Comparison of ENCODE assay signal across 14 cellular contexts in the genomic region with DNA sequence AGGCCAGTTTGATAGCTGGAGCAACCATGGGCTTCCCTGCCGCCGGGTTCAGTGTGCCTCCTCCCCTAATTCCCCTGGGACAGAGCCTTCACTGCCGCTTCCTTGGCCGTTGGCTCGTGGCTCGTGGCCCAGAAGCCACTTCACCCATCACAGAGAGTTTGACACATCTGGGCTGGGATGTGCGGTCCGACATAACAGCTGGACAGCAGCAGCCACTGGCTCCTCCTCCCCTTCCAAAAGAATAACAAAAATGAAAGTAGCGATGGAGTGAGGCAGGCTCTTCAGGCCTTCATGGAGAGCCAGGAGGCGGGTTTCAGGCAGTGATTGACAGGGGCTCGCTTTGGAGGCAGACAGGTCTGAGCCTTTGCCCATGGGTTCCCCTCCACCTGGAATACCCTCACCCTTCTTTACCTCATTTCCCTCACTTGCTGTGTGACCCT. TPM values are rescaled to one million over a fixed set of nuclear protein-coding genes. Genes with fewer than 3 reads are reported as not detected.
DNase-seq lines count a peak whose midpoint lies in the region; ATAC-seq, FAIRE-seq and TF ChIP-seq lines count a peak whose summit lies in the region.
"Had no signal": no experiment of that assay in that cellular context is flagged by ENCODE, and none has a peak within 500 bp of the region (broad histone marks: within the 10 kb centered on the region; RNA-seq: fewer than 3 reads in every experiment).

No MANE protein-coding gene starts in this region.

- H3K36me3 ChIP-seq in astrocyte (ENCODE audit: insufficient read depth, low read length): peaks cover 5% of the 10 kb centered on the region
- no peaks in the 10 kb centered on the region for H3K36me3 ChIP-seq in right atrium auricular region

- H3K4me1 ChIP-seq in astrocyte (ENCODE audit: insufficient read depth, low read length): peaks cover 38% of the 10 kb centered on the region
- H3K4me1 ChIP-seq in right atrium auricular region: peaks cover 0 to 35% of the 10 kb centered on the region in 2 donors

- DNase-seq in DMS79 treated with DMSO at 0.1 percent for 48 hours (lab: John Stamatoyannopoulos, UW) (peak; percentile 49), astrocyte (ENCODE audit: low read depth) (no peak), right atrium auricular region (ENCODE audit: low spot score) (no peak), NCI-H2029 (lab: John Stamatoyannopoulos, UW) (no peak), 8988T (no peak)
- no peak for DNase-seq in activated naive CD4-positive, alpha-beta T cell treated with anti-CD3 and anti-CD28 coated beads, Interleukin-2, amount 10 ng/mL, durations not matched to agents 7 days and 5 days
- DNase-seq: hippocampal formation, KG1, NCI-H2081, T1000 had no signal

- CTCF ChIA-PET in activated naive CD4-positive, alpha-beta T cell treated with anti-CD3 and anti-CD28 coated beads, Interleukin-2, amount 10 ng/mL, durations not matched to agents 7 days and 5 days (lab: Charles Lee): interaction anchor here (2.2 kb wide), 1 partner anchor 10 kb away, joined by 7 read pairs; no protein-coding TSS in a partner anchor

- H3K4me3 Mint-ChIP-seq in astrocyte (ENCODE audit: unreplicated experiment): peak overlapping the region; percentile 40
- no peak overlapping the region for H3K4me3 Mint-ChIP-seq in activated naive CD4-positive, alpha-beta T cell treated with anti-CD3 and anti-CD28 coated beads, Interleukin-2, amount 10 ng/mL, durations not matched to agents 7 days and 5 days
- H3K4me3 Mint-ChIP-seq: activated naive CD8-positive, alpha-beta T cell had no signal

- no peaks in the 10 kb centered on the region for H3K27me3 Mint-ChIP-seq in astrocyte (ENCODE audit: low read depth, unreplicated experiment)
- peaks cover 70% of the 10 kb centered on the region for H3K27me3 Mint-ChIP-seq in activated naive CD4-positive, alpha-beta T cell treated with anti-CD3 and anti-CD28 coated beads, Interleukin-2, amount 10 ng/mL, durations not matched to agents 7 days and 5 days

- H3K27ac ChIP-seq in astrocyte (ENCODE audit: low read depth, low read length) (no peak overlapping the region), right atrium auricular region (peak overlapping the region; percentile 51 to 58), skin epidermis (peak overlapping the region in 12 of 21 experiments; percentile 3 to 71 (median 38))

- H3K36me3 Mint-ChIP-seq in astrocyte (ENCODE audit: low read depth, unreplicated experiment): peaks cover 40% of the 10 kb centered on the region
- H3K36me3 Mint-ChIP-seq in activated naive CD4-positive, alpha-beta T cell treated with anti-CD3 and anti-CD28 coated beads, Interleukin-2, amount 10 ng/mL, durations not matched to agents 7 days and 5 days: no peaks in the 10 kb centered on the region
- H3K36me3 Mint-ChIP-seq: activated naive CD8-positive, alpha-beta T cell had no signal

- H3K27me3 ChIP-seq in astrocyte (ENCODE audit: insufficient read depth, low read length) (no peaks in the 10 kb centered on the region), right atrium auricular region (no peaks in the 10 kb centered on the region)

- peak overlapping the region; percentile 62 for H3K27ac Mint-ChIP-seq in astrocyte (ENCODE audit: unreplicated experiment)
- H3K27ac Mint-ChIP-seq in activated naive CD4-positive, alpha-beta T cell treated with anti-CD3 and anti-CD28 coated beads, Interleukin-2, amount 10 ng/mL, durations not matched to agents 7 days and 5 days: no peak overlapping the region
- H3K27ac Mint-ChIP-seq: activated naive CD8-positive, alpha-beta T cell had no signal

- peaks cover 53% of the 10 kb centered on the region for H3K4me1 Mint-ChIP-seq in astrocyte (ENCODE audit: low read depth, unreplicated experiment)
- H3K4me1 Mint-ChIP-seq in activated naive CD4-positive, alpha-beta T cell treated with anti-CD3 and anti-CD28 coated beads, Interleukin-2, amount 10 ng/mL, durations not matched to agents 7 days and 5 days: no peaks in the 10 kb centered on the region

- peaks cover 92% of the 10 kb centered on the region for H4K20me1 ChIP-seq in astrocyte (ENCODE audit: insufficient read depth, low read length)

- peak overlapping the region; percentile 32 for H3K4me2 ChIP-seq in astrocyte (ENCODE audit: low read length)

- H3K79me2 ChIP-seq in astrocyte (ENCODE audit: insufficient read depth, low read length): peaks cover 95% of the 10 kb centered on the region

- ATAC-seq in HG02884 (IDR thresholded peaks at IDR 0.05; ENCODE audit: unreplicated experiment): no peak
- ATAC-seq: Panc1 had no signal

- no peak overlapping the region for H2AFZ ChIP-seq in astrocyte (ENCODE audit: low read depth, low read length)

- H3K4me3 ChIP-seq in astrocyte (ENCODE audit: insufficient read depth, low read depth, low read length) (no peak overlapping the region), right atrium auricular region (peak overlapping the region in 1 of 2 donors; percentile 12), skin epidermis (no peak overlapping the region)

- TF ChIP-seq CTCF in astrocyte (IDR thresholded peaks at IDR 0.05; ENCODE audit: insufficient read depth, low read depth, low read length): no peak
- no peak for TF ChIP-seq CTCF in right atrium auricular region (IDR thresholded peaks at IDR 0.05)

- no peaks in the 10 kb centered on the region for H3K9me3 Mint-ChIP-seq in astrocyte (ENCODE audit: unreplicated experiment)
- no peaks in the 10 kb centered on the region for H3K9me3 Mint-ChIP-seq in activated naive CD4-positive, alpha-beta T cell treated with anti-CD3 and anti-CD28 coated beads, Interleukin-2, amount 10 ng/mL, durations not matched to agents 7 days and 5 days

- no peak overlapping the region for H3K9ac ChIP-seq in astrocyte (ENCODE audit: low read length)

- no peaks in the 10 kb centered on the region for H3K9me3 ChIP-seq in astrocyte (ENCODE audit: insufficient read depth, low read depth, low read length)
- no peaks in the 10 kb centered on the region for H3K9me3 ChIP-seq in right atrium auricular region

- no peak for FAIRE-seq in astrocyte (lab: Jason Lieb, UNC)

RNA-seq across cellular contexts. Expression of a gene that starts 8.2 kb away (rescaled TPM):
- total RNA-seq in astrocyte (324 and 399 TPM in 2 replicates), right atrium auricular region (10 to 100 TPM in 1 of 2 donors, 1 to 10 TPM in 1; 5.4 to 15.1 TPM)

Comparison
In these comparisons a context has a peak if more than half of its experiments do, and no peak if none do; other contexts are left out.
1. RNA of a gene that starts 8.2 kb away (total RNA-seq): 324 to 399 TPM in astrocyte; 5.4 to 15.1 TPM in right atrium auricular region; every median in the first group is over 10 times any median in the second.